ENCODE assay signal across 1 cellular context in the genomic region with DNA sequence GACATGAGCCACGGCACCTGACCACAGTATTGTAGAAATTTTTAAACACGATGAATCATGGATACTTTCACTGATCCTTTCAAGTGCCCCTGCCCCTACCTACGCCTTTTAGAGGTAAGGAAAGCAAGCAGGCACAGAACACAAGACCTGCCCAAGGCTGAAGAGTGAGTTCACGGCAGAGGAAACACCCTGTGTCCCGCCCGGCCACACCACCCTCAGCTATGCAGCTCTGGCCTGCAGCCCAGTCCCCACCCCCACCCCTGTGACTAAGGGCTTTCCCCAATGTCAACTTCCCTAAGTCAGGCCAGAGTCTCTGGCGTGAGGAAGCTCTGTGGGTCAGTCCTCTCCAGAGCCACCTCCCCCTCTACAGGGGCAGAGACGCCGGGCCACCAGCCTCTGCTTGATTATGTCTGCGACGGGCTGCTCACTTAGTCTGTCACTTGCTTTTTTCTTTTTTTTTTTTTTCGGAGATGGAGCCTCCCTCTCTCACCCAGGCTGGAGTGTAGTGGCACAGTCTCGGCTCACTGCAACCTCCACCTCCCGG.
TF ChIP-seq lines count a peak whose summit lies in the region.

No MANE protein-coding gene starts in this region.

TF ChIP-seq in K562, 482 proteins besides CTCF, POLR2A, EP300 and RAD21 (continued from another document and continues in another):
- TF ChIP-seq, protein P1, sequence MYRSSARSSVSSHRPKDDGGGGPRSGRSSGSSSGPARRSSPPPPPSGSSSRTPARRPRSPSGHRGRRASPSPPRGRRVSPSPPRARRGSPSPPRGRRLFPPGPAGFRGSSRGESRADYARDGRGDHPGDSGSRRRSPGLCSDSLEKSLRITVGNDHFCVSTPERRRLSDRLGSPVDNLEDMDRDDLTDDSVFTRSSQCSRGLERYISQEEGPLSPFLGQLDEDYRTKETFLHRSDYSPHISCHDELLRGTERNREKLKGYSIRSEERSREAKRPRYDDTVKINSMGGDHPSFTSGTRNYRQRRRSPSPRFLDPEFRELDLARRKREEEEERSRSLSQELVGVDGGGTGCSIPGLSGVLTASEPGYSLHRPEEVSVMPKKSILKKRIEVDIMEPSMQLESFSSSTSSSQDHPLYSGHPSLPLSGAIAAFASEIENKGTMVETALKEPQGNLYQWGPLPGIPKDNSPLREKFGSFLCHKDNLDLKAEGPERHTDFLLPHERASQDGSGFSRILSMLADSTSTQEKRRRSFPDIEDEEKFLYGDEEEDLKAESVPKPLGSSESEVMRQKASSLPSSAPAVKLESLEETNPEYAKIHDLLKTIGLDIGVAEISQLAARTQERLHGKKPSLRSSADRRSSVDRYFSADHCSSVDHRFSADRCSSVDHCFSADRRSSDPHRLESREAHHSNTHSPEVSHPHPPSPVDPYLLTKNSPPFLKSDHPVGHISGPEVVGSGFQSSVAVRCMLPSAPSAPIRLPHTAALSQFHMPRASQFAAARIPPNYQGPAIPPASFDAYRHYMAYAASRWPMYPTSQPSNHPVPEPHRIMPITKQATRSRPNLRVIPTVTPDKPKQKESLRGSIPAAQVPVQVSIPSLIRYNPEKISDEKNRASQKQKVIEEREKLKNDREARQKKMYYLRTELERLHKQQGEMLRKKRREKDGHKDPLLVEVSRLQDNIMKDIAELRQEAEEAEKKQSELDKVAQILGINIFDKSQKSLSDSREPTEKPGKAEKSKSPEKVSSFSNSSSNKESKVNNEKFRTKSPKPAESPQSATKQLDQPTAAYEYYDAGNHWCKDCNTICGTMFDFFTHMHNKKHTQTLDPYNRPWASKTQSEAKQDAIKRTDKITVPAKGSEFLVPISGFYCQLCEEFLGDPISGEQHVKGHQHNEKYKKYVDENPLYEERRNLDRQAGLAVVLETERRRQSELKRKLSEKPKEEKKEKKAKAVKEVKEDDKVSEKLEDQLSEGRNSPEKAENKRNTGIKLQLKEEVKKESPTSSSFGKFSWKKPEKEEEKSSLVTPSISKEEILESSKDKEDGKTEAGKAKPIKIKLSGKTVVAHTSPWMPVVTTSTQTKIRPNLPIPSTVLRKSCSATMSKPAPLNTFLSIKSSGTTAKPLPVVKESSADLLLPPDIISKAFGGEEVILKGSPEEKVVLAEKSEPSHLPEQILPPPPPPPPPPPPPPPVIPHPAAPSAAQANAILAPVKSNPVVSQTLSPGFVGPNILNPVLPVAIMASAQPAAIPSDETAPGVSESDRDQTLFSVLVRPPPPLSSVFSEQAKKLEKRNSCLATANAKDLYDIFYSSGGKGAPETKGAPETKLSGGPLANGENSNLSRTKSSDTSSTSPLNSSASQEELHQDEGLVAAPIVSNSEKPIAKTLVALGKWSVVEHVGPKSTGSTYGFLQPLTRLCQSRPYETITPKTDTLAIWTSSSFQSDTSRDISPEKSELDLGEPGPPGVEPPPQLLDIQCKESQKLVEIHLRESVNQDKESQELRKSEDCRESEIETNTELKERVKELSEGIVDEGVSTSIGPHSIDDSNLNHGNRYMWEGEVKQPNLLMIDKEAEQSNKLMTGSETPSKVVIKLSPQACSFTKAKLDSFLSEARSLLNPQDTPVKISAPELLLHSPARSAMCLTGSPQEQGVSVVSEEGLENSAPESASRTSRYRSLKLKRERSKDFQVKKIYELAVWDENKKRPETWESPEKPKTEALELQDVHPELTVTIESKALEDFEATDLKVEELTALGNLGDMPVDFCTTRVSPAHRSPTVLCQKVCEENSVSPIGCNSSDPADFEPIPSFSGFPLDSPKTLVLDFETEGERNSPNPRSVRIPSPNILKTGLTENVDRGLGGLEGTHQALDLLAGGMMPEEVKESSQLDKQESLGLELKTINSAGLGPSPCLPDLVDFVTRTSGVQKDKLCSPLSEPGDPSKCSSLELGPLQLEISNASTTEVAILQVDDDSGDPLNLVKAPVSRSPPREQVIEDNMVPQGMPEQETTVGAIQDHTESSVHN (IDR thresholded peaks at IDR 0.05; ENCODE audit: borderline replicate concordance in 1 of 2, low read depth in 1 of 2), result peak in 1 of 2 experiments; percentile 68; a peak in 1 of 4 replicates
- TF ChIP-seq NR2C1 (IDR thresholded peaks at IDR 0.05) (no peak), NR2C1 (tag; IDR thresholded peaks at IDR 0.05) (peak; percentile 54), ZNF197 (CRISPR knock-in tag; IDR thresholded peaks at IDR 0.05; ENCODE audit: low read depth) (peak; percentile 62; the same call in 1 of the 2 replicates), SLC30A9 (CRISPR knock-in tag; IDR thresholded peaks at IDR 0.05) (no peak), PYGO2 (tag; IDR thresholded peaks at IDR 0.05) (no peak), C11orf30 (IDR thresholded peaks at IDR 0.05; ENCODE audit: low read depth) (peak; percentile 87), SMARCE1 (IDR thresholded peaks at IDR 0.05) (peak; percentile 85), ARNT (IDR thresholded peaks at IDR 0.05) (peak in 1 of 2 experiments; percentile 71; a peak in 1 of 4 replicates), LCOR (CRISPR knock-in tag; IDR thresholded peaks at IDR 0.05) (0 out of 2 replicates have a peak, but pooled peaks have one; percentile 33), RBM14 (IDR thresholded peaks at IDR 0.05; ENCODE audit: borderline replicate concordance, insufficient read depth, low read depth, low read length) (no peak), TEAD1 (CRISPR knock-in tag; IDR thresholded peaks at IDR 0.05) (peak; percentile 92 to 93), MEF2A (IDR thresholded peaks at IDR 0.05; ENCODE audit: control insufficient read depth, low read depth, low read length) (0 out of 2 replicates have a peak, but pooled peaks have one; percentile 28), MAFF (IDR thresholded peaks at IDR 0.05; ENCODE audit: low read length) (peak; percentile 80), ZBTB17 (CRISPR knock-in tag; IDR thresholded peaks at IDR 0.05) (peak; percentile 60; the same call in 1 of the 2 replicates), CBX5 (IDR thresholded peaks at IDR 0.05; ENCODE audit: borderline replicate concordance, low read depth) (0 out of 2 replicates have a peak, but pooled peaks have one; percentile 64), HDAC2 (IDR thresholded peaks at IDR 0.05) (peak; percentile 68; the same call in 1 of the 2 replicates), TOE1 (IDR thresholded peaks at IDR 0.05; ENCODE audit: borderline replicate concordance) (0 out of 2 replicates have a peak, but pooled peaks have one; percentile 27), TOE1 (CRISPR knock-in tag; IDR thresholded peaks at IDR 0.05; ENCODE audit: borderline replicate concordance, low read depth) (no peak), NEUROD1 (IDR thresholded peaks at IDR 0.05; ENCODE audit: borderline replicate concordance, low read depth, low read length, partially characterized antibody) (peak; percentile 86), GABPB1 (CRISPR knock-in tag; IDR thresholded peaks at IDR 0.05) (0 out of 2 replicates have a peak, but pooled peaks have one; percentile 36), SMARCC2 (IDR thresholded peaks at IDR 0.05; ENCODE audit: low read depth) (peak; percentile 27; the same call in 1 of the 2 replicates), RNF2 (IDR thresholded peaks at IDR 0.05) (peak; percentile 97), SMAD1 (IDR thresholded peaks at IDR 0.05; ENCODE audit: low read depth, low read length, partially characterized antibody) (peak; percentile 71), JUN (IDR thresholded peaks at IDR 0.05; ENCODE audit: borderline replicate concordance, low read depth, low read length) (no peak), JUN (CRISPR knock-in tag; IDR thresholded peaks at IDR 0.05; ENCODE audit: borderline replicate concordance) (no peak), TRIM28 (IDR thresholded peaks at IDR 0.05) (peak; percentile 42; the same call in 1 of the 2 replicates), KLF10 (CRISPR knock-in tag; IDR thresholded peaks at IDR 0.05) (no peak), STAT5A (IDR thresholded peaks at IDR 0.05; ENCODE audit: borderline replicate concordance, low read length) (peak; percentile 53), HIVEP1 (CRISPR knock-in tag; IDR thresholded peaks at IDR 0.05) (peak; percentile 91), KLF1 (tag; IDR thresholded peaks at IDR 0.05) (peak; percentile 97), MEF2D (tag; conservative IDR thresholded peaks at IDR 0.05; ENCODE audit: low read depth) (no peak), ZC3H4 (CRISPR knock-in tag; IDR thresholded peaks at IDR 0.05; ENCODE audit: borderline replicate concordance) (no peak)
- TF ChIP-seq, protein P2, sequence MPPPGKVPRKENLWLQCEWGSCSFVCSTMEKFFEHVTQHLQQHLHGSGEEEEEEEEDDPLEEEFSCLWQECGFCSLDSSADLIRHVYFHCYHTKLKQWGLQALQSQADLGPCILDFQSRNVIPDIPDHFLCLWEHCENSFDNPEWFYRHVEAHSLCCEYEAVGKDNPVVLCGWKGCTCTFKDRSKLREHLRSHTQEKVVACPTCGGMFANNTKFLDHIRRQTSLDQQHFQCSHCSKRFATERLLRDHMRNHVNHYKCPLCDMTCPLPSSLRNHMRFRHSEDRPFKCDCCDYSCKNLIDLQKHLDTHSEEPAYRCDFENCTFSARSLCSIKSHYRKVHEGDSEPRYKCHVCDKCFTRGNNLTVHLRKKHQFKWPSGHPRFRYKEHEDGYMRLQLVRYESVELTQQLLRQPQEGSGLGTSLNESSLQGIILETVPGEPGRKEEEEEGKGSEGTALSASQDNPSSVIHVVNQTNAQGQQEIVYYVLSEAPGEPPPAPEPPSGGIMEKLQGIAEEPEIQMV (tag; conservative IDR thresholded peaks at IDR 0.05; ENCODE audit: low read depth), result no peak
- TF ChIP-seq, protein P3, sequence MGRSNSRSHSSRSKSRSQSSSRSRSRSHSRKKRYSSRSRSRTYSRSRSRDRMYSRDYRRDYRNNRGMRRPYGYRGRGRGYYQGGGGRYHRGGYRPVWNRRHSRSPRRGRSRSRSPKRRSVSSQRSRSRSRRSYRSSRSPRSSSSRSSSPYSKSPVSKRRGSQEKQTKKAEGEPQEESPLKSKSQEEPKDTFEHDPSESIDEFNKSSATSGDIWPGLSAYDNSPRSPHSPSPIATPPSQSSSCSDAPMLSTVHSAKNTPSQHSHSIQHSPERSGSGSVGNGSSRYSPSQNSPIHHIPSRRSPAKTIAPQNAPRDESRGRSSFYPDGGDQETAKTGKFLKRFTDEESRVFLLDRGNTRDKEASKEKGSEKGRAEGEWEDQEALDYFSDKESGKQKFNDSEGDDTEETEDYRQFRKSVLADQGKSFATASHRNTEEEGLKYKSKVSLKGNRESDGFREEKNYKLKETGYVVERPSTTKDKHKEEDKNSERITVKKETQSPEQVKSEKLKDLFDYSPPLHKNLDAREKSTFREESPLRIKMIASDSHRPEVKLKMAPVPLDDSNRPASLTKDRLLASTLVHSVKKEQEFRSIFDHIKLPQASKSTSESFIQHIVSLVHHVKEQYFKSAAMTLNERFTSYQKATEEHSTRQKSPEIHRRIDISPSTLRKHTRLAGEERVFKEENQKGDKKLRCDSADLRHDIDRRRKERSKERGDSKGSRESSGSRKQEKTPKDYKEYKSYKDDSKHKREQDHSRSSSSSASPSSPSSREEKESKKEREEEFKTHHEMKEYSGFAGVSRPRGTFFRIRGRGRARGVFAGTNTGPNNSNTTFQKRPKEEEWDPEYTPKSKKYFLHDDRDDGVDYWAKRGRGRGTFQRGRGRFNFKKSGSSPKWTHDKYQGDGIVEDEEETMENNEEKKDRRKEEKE (IDR thresholded peaks at IDR 0.05; ENCODE audit: borderline replicate concordance in 1 of 2, control insufficient read depth in 1 of 2, low read depth in 2 of 2, low read length in 1 of 2), result 0 out of 4 replicates have a peak, but pooled peaks of 1 of the 2 experiments have one; percentile 67
- TF ChIP-seq, protein P4, sequence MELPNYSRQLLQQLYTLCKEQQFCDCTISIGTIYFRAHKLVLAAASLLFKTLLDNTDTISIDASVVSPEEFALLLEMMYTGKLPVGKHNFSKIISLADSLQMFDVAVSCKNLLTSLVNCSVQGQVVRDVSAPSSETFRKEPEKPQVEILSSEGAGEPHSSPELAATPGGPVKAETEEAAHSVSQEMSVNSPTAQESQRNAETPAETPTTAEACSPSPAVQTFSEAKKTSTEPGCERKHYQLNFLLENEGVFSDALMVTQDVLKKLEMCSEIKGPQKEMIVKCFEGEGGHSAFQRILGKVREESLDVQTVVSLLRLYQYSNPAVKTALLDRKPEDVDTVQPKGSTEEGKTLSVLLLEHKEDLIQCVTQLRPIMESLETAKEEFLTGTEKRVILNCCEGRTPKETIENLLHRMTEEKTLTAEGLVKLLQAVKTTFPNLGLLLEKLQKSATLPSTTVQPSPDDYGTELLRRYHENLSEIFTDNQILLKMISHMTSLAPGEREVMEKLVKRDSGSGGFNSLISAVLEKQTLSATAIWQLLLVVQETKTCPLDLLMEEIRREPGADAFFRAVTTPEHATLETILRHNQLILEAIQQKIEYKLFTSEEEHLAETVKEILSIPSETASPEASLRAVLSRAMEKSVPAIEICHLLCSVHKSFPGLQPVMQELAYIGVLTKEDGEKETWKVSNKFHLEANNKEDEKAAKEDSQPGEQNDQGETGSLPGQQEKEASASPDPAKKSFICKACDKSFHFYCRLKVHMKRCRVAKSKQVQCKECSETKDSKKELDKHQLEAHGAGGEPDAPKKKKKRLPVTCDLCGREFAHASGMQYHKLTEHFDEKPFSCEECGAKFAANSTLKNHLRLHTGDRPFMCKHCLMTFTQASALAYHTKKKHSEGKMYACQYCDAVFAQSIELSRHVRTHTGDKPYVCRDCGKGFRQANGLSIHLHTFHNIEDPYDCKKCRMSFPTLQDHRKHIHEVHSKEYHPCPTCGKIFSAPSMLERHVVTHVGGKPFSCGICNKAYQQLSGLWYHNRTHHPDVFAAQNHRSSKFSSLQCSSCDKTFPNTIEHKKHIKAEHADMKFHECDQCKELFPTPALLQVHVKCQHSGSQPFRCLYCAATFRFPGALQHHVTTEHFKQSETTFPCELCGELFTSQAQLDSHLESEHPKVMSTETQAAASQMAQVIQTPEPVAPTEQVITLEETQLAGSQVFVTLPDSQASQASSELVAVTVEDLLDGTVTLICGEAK (IDR thresholded peaks at IDR 0.05), result 0 out of 2 replicates have a peak, but pooled peaks have one; percentile 18
- TF ChIP-seq, protein P4 (CRISPR knock-in tag; IDR thresholded peaks at IDR 0.05), result no peak
